In the genomic region with DNA sequence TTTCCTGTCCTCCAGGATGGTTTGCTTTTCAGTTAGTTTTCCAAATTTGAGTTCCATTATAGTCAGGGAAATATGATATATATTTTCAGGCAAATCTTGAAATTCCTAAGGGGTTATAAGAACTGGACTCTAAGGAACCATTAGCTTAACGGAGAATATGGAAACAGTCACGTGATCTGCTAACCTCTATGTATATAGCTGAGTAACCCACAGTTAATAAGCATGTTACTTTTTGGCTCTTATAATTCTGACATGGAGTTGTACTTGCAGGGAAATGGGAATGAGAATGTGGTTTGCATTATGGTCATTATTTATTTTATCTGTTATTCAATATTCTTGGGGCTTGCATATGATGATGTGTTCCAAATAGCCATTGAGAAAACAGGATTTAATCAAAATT, we compare ENCODE assay signal across 1 cellular context.
TF ChIP-seq lines count a peak whose summit lies in the region.

No MANE protein-coding gene starts in this region.

TF ChIP-seq in A549, 52 proteins besides CTCF, POLR2A, EP300 and RAD21 (continued from another document):
- TF ChIP-seq, protein P1, sequence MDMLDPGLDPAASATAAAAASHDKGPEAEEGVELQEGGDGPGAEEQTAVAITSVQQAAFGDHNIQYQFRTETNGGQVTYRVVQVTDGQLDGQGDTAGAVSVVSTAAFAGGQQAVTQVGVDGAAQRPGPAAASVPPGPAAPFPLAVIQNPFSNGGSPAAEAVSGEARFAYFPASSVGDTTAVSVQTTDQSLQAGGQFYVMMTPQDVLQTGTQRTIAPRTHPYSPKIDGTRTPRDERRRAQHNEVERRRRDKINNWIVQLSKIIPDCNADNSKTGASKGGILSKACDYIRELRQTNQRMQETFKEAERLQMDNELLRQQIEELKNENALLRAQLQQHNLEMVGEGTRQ (IDR thresholded peaks at IDR 0.05), result 0 out of 2 replicates have a peak, but pooled peaks have one; percentile 4
